Comparison of ENCODE assay signal across 10 cellular contexts in genomic region chr5:39420482-39421145, GRCh38. TPM values are rescaled to one million over a fixed set of nuclear protein-coding genes. Genes with fewer than 3 reads are reported as not detected.
A peak's percentile ranks its signal among the peaks of the same experiment; 100 is the strongest.
DNase-seq lines count a peak whose midpoint lies in the region; ATAC-seq and TF ChIP-seq lines count a peak whose summit lies in the region.
"Had no signal": no experiment of that assay in that cellular context is flagged by ENCODE, and none has a peak within 500 bp of the region (broad histone marks: within the 10 kb centered on the region; RNA-seq: fewer than 3 reads in every experiment).

No MANE protein-coding gene starts in this region.

- no peak overlapping the region for H3K4me3 ChIP-seq in prostate gland
- H3K4me3 ChIP-seq: cardiac muscle cell had no signal

- no peaks in the 10 kb centered on the region for H3K36me3 ChIP-seq in prostate gland
- H3K36me3 ChIP-seq: cardiac muscle cell had no signal

- peak overlapping the region; percentile 24 to 55 for H3K27ac ChIP-seq in prostate gland
- H3K27ac ChIP-seq: cardiac muscle cell had no signal

- H3K27me3 ChIP-seq in prostate gland (replicated peaks; ENCODE audit: insufficient read depth), result no peaks in the 10 kb centered on the region
- H3K27me3 ChIP-seq: cardiac muscle cell had no signal

- no peaks in the 10 kb centered on the region for H3K4me1 ChIP-seq in prostate gland (replicated peaks)

- no peaks in the 10 kb centered on the region for H3K9me3 ChIP-seq in prostate gland

- DNase-seq in CMK (ENCODE audit: low read depth) (peak; percentile 29), UCSD-AML1 (lab: John Stamatoyannopoulos, UW; ENCODE audit: unreplicated experiment) (peak; percentile 51), left cardiac atrium (peak; percentile 84), prostate gland (ENCODE audit: low spot score) (no peak), OCI-M2 (lab: John Stamatoyannopoulos, UW; ENCODE audit: unreplicated experiment) (no peak), NCI-H128 (lab: John Stamatoyannopoulos, UW; ENCODE audit: unreplicated experiment) (no peak)

- ATAC-seq in left cardiac atrium (peak; percentile 45 to 65), HG03460 (IDR thresholded peaks at IDR 0.05; ENCODE audit: unreplicated experiment) (no peak), GM21360 (IDR thresholded peaks at IDR 0.05; ENCODE audit: unreplicated experiment) (no peak)

- no peak for TF ChIP-seq CTCF in prostate gland (IDR thresholded peaks at IDR 0.05)

- intact Hi-C loops in left cardiac atrium (cut with DNase I), result loop anchor here in 1 of 2 donors (5.0 kb wide), 2 partner anchors 102 to 127 kb away; no protein-coding TSS in a partner anchor
- intact Hi-C loops in prostate gland (cut with DNase I), result loop anchor here (5.0 kb wide), 1 partner anchor 127 kb away; no protein-coding TSS in a partner anchor

- WGBS in prostate gland, result 49% methylated on average over 6 of the region's 6 CpGs

- TF ChIP-seq POLR2A in prostate gland (IDR thresholded peaks at IDR 0.05), result no peak

RNA-seq across cellular contexts. Expression of gene DAB2, which starts 4.2 kb away (rescaled TPM):
- total RNA-seq in left cardiac atrium, result 10 to 100 TPM; 58.2 to 67.3 TPM
- 10 to 100 TPM; 15.6 to 38.1 TPM for total RNA-seq in prostate gland
- total RNA-seq: T-helper 2 cell treated with Interferon-gamma antibody and Interleukin-4, amounts not matched to agents 100 ng/mL and 5 ng/mL, for 36 hours had no signal

RNA-seq across cellular contexts. Expression of gene C9, which starts 56.3 kb away (rescaled TPM):
- total RNA-seq in left cardiac atrium (not detected), prostate gland (not detected)
- total RNA-seq: cardiac muscle cell; T-helper 2 cell treated with Interferon-gamma antibody and Interleukin-4, amounts not matched to agents 100 ng/mL and 5 ng/mL, for 36 hours had no signal

Comparison
In these comparisons a context has a peak if more than half of its experiments do, and no peak if none do; other contexts are left out.
1. DNase-seq: peak in CMK (single experiment), UCSD-AML1 (single experiment) and left cardiac atrium (single experiment); none in prostate gland (single experiment), OCI-M2 (single experiment) and NCI-H128 (single experiment).
2. ATAC-seq: peak in left cardiac atrium (2 of 2); none in HG03460 (single experiment) and GM21360 (single experiment).